Comparison of ENCODE assay signal across 2 cellular contexts in genomic region chr7:22153427-22154106, GRCh38.
TF ChIP-seq lines count a peak whose summit lies in the region.

No MANE protein-coding gene starts in this region.

TF ChIP-seq in endothelial cell of umbilical vein, 7 proteins besides CTCF, POLR2A, EP300 and RAD21:
- no peak for TF ChIP-seq EZH2 (IDR thresholded peaks at IDR 0.05; ENCODE audit: borderline replicate concordance, low read depth, low read length, severe bottlenecking)
- no peak for TF ChIP-seq JUN (IDR thresholded peaks at IDR 0.05; ENCODE audit: borderline replicate concordance, insufficient read depth, insufficient read length, low read depth)
- no peak for TF ChIP-seq MYC (IDR thresholded peaks at IDR 0.05; ENCODE audit: low read depth, low read length)
- no peak for TF ChIP-seq GATA2 (IDR thresholded peaks at IDR 0.05; ENCODE audit: insufficient read depth, insufficient read length, low read depth, low read length)
- TF ChIP-seq POLR2AphosphoS5 (IDR thresholded peaks at IDR 0.05; ENCODE audit: insufficient read depth, low read depth, low read length), result no peak
- no peak for TF ChIP-seq MAX (IDR thresholded peaks at IDR 0.05; ENCODE audit: insufficient read depth, insufficient read length)
- no peak for TF ChIP-seq FOS (IDR thresholded peaks at IDR 0.05; ENCODE audit: borderline replicate concordance, insufficient read depth, low read length)

TF ChIP-seq in GM12891, 5 proteins besides CTCF, POLR2A, EP300 and RAD21:
- no peak for TF ChIP-seq POLR2AphosphoS5 (IDR thresholded peaks at IDR 0.05; ENCODE audit: low read depth, low read length)
- TF ChIP-seq TAF1 (IDR thresholded peaks at IDR 0.05; ENCODE audit: low read depth, low read length), result no peak
- TF ChIP-seq PAX5 (IDR thresholded peaks at IDR 0.05; ENCODE audit: insufficient read depth, low read length, severe bottlenecking), result no peak
- no peak for TF ChIP-seq POU2F2 (IDR thresholded peaks at IDR 0.05; ENCODE audit: low read depth, low read length)
- TF ChIP-seq SPI1 (IDR thresholded peaks at IDR 0.05; ENCODE audit: low read depth, low read length), result no peak
